In genomic region chr9:98502311-98502975, GRCh38 we compare ENCODE assay signal across 16 cellular contexts.
DNase-seq lines count a peak whose midpoint lies in the region; ATAC-seq and TF ChIP-seq lines count a peak whose summit lies in the region.
"Had no signal": no experiment of that assay in that cellular context is flagged by ENCODE, and none has a peak within 500 bp of the region (broad histone marks: within the 10 kb centered on the region; RNA-seq: fewer than 3 reads in every experiment).

No MANE protein-coding gene starts in this region.

- WGBS in endodermal cell (ENCODE audit: insufficient coverage in 1 of 2, insufficient read length in 1 of 2), 2 experiments = 87 to 92% methylated on average over 4 to 6 of the region's 6 CpGs

- no peak for ATAC-seq in activated CD8-positive, alpha-beta memory T cell treated with anti-CD3 and anti-CD28 coated beads, Interleukin-2, amount 10 ng/mL, durations not matched to agents 7 days and 5 days
- ATAC-seq in upper lobe of right lung = peak; percentile 73

- H3K9ac ChIP-seq in endodermal cell (ENCODE audit: extremely low read depth, low read length, poor library complexity, severe bottlenecking) = no peak overlapping the region

- no peak for TF ChIP-seq CTCF in endodermal cell (conservative IDR thresholded peaks at IDR 0.05)
- TF ChIP-seq CTCF in upper lobe of right lung (IDR thresholded peaks at IDR 0.05) = no peak

- H3K9me3 ChIP-seq in endodermal cell (ENCODE audit: control insufficient read depth, low read length) (peaks cover 8% of the 10 kb centered on the region), upper lobe of right lung (no peaks in the 10 kb centered on the region)
- H3K9me3 ChIP-seq: ascending aorta, HAP-1, SJSA1, thoracic aorta had no signal

- peaks cover 19% of the 10 kb centered on the region for H3K27me3 Mint-ChIP-seq in activated CD8-positive, alpha-beta memory T cell treated with anti-CD3 and anti-CD28 coated beads, Interleukin-2, amount 10 ng/mL, durations not matched to agents 7 days and 5 days
- H3K27me3 Mint-ChIP-seq in endodermal cell (ENCODE audit: insufficient read depth) = peaks cover 2% of the 10 kb centered on the region

- H3K27me3 ChIP-seq in endodermal cell (ENCODE audit: control insufficient read depth, insufficient read depth, low read length, poor library complexity, severe bottlenecking) (no peaks in the 10 kb centered on the region), upper lobe of right lung (no peaks in the 10 kb centered on the region)
- H3K27me3 ChIP-seq: ascending aorta, SJSA1 had no signal

- H3K36me3 ChIP-seq in endodermal cell (ENCODE audit: control insufficient read depth, insufficient read depth, low read length) (no peaks in the 10 kb centered on the region), upper lobe of right lung (no peaks in the 10 kb centered on the region)
- H3K36me3 ChIP-seq: ascending aorta, HAP-1, SJSA1, thoracic aorta had no signal

- no peak overlapping the region for H3K4me3 Mint-ChIP-seq in activated CD8-positive, alpha-beta memory T cell treated with anti-CD3 and anti-CD28 coated beads, Interleukin-2, amount 10 ng/mL, durations not matched to agents 7 days and 5 days
- H3K4me3 Mint-ChIP-seq in endodermal cell = no peak overlapping the region

- intact Hi-C loops in upper lobe of right lung (cut with DNase I) = no loop called here

- no peaks in the 10 kb centered on the region for H3K9me3 Mint-ChIP-seq in activated CD8-positive, alpha-beta memory T cell treated with anti-CD3 and anti-CD28 coated beads, Interleukin-2, amount 10 ng/mL, durations not matched to agents 7 days and 5 days (ENCODE audit: low read depth)
- peaks cover 9% of the 10 kb centered on the region for H3K9me3 Mint-ChIP-seq in endodermal cell

- CTCF ChIA-PET in activated CD8-positive, alpha-beta memory T cell treated with anti-CD3 and anti-CD28 coated beads, Interleukin-2, amount 10 ng/mL, durations not matched to agents 7 days and 5 days (lab: Charles Lee) = no interaction called here

- H3K4me3 ChIP-seq in endodermal cell (ENCODE audit: low read length) (no peak overlapping the region), upper lobe of right lung (no peak overlapping the region)
- H3K4me3 ChIP-seq: ascending aorta, HAP-1, SJSA1, thoracic aorta had no signal

- no peaks in the 10 kb centered on the region for H3K36me3 Mint-ChIP-seq in activated CD8-positive, alpha-beta memory T cell treated with anti-CD3 and anti-CD28 coated beads, Interleukin-2, amount 10 ng/mL, durations not matched to agents 7 days and 5 days
- no peaks in the 10 kb centered on the region for H3K36me3 Mint-ChIP-seq in endodermal cell (ENCODE audit: low read depth)

- H3K4me1 ChIP-seq in endodermal cell (ENCODE audit: control insufficient read depth, insufficient read depth, low read length) = no peaks in the 10 kb centered on the region
- H3K4me1 ChIP-seq in upper lobe of right lung = peaks cover 7% of the 10 kb centered on the region
- H3K4me1 ChIP-seq: ascending aorta, HAP-1, SJSA1 had no signal

- peak; percentile 34 for DNase-seq in activated CD8-positive, alpha-beta memory T cell treated with anti-CD3 and anti-CD28 coated beads, Interleukin-2, amount 50 U/mL, for 48 hours
- no peak for DNase-seq in activated CD8-positive, alpha-beta memory T cell treated with anti-CD3 and anti-CD28 coated beads, Interleukin-2, amount 10 ng/mL, durations not matched to agents 7 days and 5 days
- peak; percentile 44 for DNase-seq in endodermal cell
- DNase-seq in kidney tubule cell (ENCODE audit: low spot score) = peak; percentile 57
- DNase-seq in upper lobe of right lung = no peak
- DNase-seq in HT-29 (ENCODE audit: low spot score) = no peak
- no peak for DNase-seq in amygdala (lab: John Stamatoyannopoulos, UW)
- DNase-seq in iPS-NIHi11 (ENCODE audit: low spot score) = no peak
- DNase-seq: activated T-cell treated with anti-CD3 and anti-CD28 coated beads, Interleukin-2, amount 50 U/mL, for 1 hour; NCI-H1105 treated with DMSO at 0.1 percent for 48 hours; NCI-H524; WERI-Rb-1 had no signal

- no peak overlapping the region for H3K27ac Mint-ChIP-seq in activated CD8-positive, alpha-beta memory T cell treated with anti-CD3 and anti-CD28 coated beads, Interleukin-2, amount 10 ng/mL, durations not matched to agents 7 days and 5 days
- H3K27ac Mint-ChIP-seq in endodermal cell = peak overlapping the region; percentile 59

- no peaks in the 10 kb centered on the region for H3K4me1 Mint-ChIP-seq in activated CD8-positive, alpha-beta memory T cell treated with anti-CD3 and anti-CD28 coated beads, Interleukin-2, amount 10 ng/mL, durations not matched to agents 7 days and 5 days
- peaks cover 33% of the 10 kb centered on the region for H3K4me1 Mint-ChIP-seq in endodermal cell

- H3K27ac ChIP-seq in endodermal cell (ENCODE audit: low read depth, low read length) = no peak overlapping the region
- peak overlapping the region; percentile 70 for H3K27ac ChIP-seq in upper lobe of right lung
- H3K27ac ChIP-seq: ascending aorta, SJSA1, thoracic aorta, WERI-Rb-1 had no signal

Comparison
In these comparisons a context has a peak if more than half of its experiments do, and no peak if none do; other contexts are left out.
1. DNase-seq: peak in activated CD8-positive, alpha-beta memory T cell treated with anti-CD3 and anti-CD28 coated beads, Interleukin-2, amount 50 U/mL, for 48 hours (single experiment), endodermal cell (single experiment) and kidney tubule cell (single experiment); none in activated CD8-positive, alpha-beta memory T cell treated with anti-CD3 and anti-CD28 coated beads, Interleukin-2, amount 10 ng/mL, durations not matched to agents 7 days and 5 days (single experiment), upper lobe of right lung (single experiment), HT-29 (single experiment), amygdala (0 of 56) and iPS-NIHi11 (single experiment).